In the genomic region with DNA sequence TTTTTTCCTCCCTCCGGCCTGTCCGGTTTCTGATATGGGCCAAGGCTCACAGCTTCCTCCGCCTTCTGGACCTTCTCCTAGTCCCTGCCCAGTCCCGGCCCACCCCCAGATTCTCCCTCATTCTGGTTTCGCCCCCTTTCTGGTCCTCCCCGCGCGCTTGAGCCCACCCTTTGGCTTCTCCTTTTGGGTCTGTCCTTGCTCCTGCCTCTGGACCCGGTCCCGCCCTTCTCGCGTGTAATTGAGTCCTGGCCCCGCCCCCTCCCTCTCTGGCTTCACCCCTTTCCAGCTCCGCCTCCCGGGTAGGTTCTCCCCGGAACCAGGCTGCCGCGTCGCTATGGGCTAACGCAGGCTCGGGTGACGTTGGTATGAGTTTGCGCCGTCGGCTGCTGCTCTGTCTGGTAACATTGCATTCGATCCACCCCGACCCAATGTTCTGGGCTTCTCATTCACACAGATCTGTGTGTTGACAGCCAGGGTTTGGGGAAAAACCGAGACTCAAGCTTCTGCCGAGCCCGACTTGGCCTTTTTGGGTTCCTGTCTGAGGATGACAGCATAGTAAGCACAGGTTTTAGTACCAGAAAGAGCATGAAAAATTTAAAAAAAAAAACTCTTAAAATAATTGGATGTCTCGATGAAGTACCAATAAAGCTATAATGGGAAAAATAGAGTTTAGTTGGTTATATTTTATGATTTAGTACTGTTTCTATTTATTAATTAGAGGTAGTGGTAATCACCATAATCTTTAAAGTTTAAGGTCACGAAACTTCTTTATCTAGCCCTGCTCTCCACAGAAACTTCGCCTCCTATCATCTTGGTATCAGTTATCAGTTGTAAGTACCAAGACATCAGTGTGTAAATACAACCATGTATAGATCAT, we compare ENCODE assay signal across 8 cellular contexts. TPM values are rescaled to one million over a fixed set of nuclear protein-coding genes. Genes with fewer than 3 reads are reported as not detected.
DNase-seq lines count a peak whose midpoint lies in the region; ATAC-seq and TF ChIP-seq lines count a peak whose summit lies in the region.

No MANE protein-coding gene starts in this region.

- no peaks in the 10 kb centered on the region for H3K9me3 ChIP-seq in sigmoid colon

- no peaks in the 10 kb centered on the region for H3K27me3 ChIP-seq in sigmoid colon

- TF ChIP-seq POLR2A in GM15510 (IDR thresholded peaks at IDR 0.05; ENCODE audit: borderline replicate concordance, extremely low read depth, insufficient read length): peak; percentile 68
- TF ChIP-seq POLR2A in sigmoid colon (IDR thresholded peaks at IDR 0.05): peak; percentile 90 to 92

- ATAC-seq in HG02973 (IDR thresholded peaks at IDR 0.05; ENCODE audit: unreplicated experiment): peak; percentile 27

- H3K27ac ChIP-seq in sigmoid colon: peak overlapping the region; percentile 90 to 96 (median 93)

- 1 to 2% methylated on average over 33 of the region's 33 CpGs for WGBS in sigmoid colon, 2 donors

- DNase-seq in NCI-H2029 treated with DMSO at 0.1 percent for 48 hours (lab: John Stamatoyannopoulos, UW): peak; percentile 93
- peak; percentile 98 for DNase-seq in T1000 (lab: John Stamatoyannopoulos, UW)
- DNase-seq in astrocyte of the hippocampus (ENCODE audit: low read depth, low spot score): peak; percentile 98
- peak; percentile 93 to 100 (median 99) for DNase-seq in hypothalamus (lab: John Stamatoyannopoulos, UW)
- peak; percentile 100 for DNase-seq in sigmoid colon
- no peak for DNase-seq in dermis blood vessel endothelial cell

- H3K4me1 ChIP-seq in sigmoid colon: peaks cover 0 to 39% (median 33%) of the 10 kb centered on the region in 4 donors

- no peaks in the 10 kb centered on the region for H3K36me3 ChIP-seq in sigmoid colon

- no peak for TF ChIP-seq CTCF in sigmoid colon (IDR thresholded peaks at IDR 0.05)

- intact Hi-C loops in sigmoid colon (cut with DNase I): loop anchor here (5.0 kb wide), 1 partner anchor 181 kb away; a partner anchor contains a TSS

- no peak for TF ChIP-seq EP300 in sigmoid colon (IDR thresholded peaks at IDR 0.05)

- peak overlapping the region; percentile 35 to 52 (median 50) for H3K4me3 ChIP-seq in sigmoid colon

RNA-seq across cellular contexts. Expression of a gene that starts 14.8 kb away (rescaled TPM):
- total RNA-seq in sigmoid colon (10 to 100 TPM; 37.2 to 54.8 (median 44.2) TPM), dermis blood vessel endothelial cell (44.1 and 59.6 TPM in 2 replicates)
- polyA plus RNA-seq in sigmoid colon: 10 to 100 TPM in 1 of 3 donors, 1 to 10 TPM in 2; 3.6 to 10.5 (median 3.7) TPM

RNA-seq across cellular contexts. Expression of a gene that starts 29.0 kb away (rescaled TPM):
- not detected for total RNA-seq in sigmoid colon
- polyA plus RNA-seq in sigmoid colon: under 1 TPM in 1 of 3 donors, not detected in 2; 0.04 TPM
- total RNA-seq in dermis blood vessel endothelial cell: not detected in 2 replicates
